1 cellular context compared by ENCODE assay signal in genomic region chr12:52566847-52567291, GRCh38.
TF ChIP-seq lines count a peak whose summit lies in the region.

No MANE protein-coding gene starts in this region.

TF ChIP-seq in WTC11, 78 proteins besides CTCF, POLR2A, EP300 and RAD21 (continued from another document):
- TF ChIP-seq ZNF416 (CRISPR knock-in tag; IDR thresholded peaks at IDR 0.05) (no peak), ZNF423 (CRISPR knock-in tag; IDR thresholded peaks at IDR 0.05) (no peak), ZNF512 (CRISPR knock-in tag; IDR thresholded peaks at IDR 0.05; ENCODE audit: borderline replicate concordance) (no peak), ZMAT4 (CRISPR knock-in tag; IDR thresholded peaks at IDR 0.05) (no peak), ETV6 (CRISPR knock-in tag; IDR thresholded peaks at IDR 0.05) (no peak), STAT6 (CRISPR knock-in tag; conservative IDR thresholded peaks at IDR 0.05; ENCODE audit: low read depth) (no peak), OVOL2 (CRISPR knock-in tag; IDR thresholded peaks at IDR 0.05; ENCODE audit: borderline replicate concordance) (no peak), MAX (CRISPR knock-in tag; IDR thresholded peaks at IDR 0.05) (no peak), PRRX2 (CRISPR knock-in tag; IDR thresholded peaks at IDR 0.05) (no peak), SP1 (CRISPR knock-in tag; conservative IDR thresholded peaks at IDR 0.05) (no peak), ELF4 (CRISPR knock-in tag; IDR thresholded peaks at IDR 0.05; ENCODE audit: low read depth) (no peak), ATF1 (CRISPR knock-in tag; IDR thresholded peaks at IDR 0.05) (no peak), JAZF1 (CRISPR knock-in tag; IDR thresholded peaks at IDR 0.05) (no peak), TEAD4 (CRISPR knock-in tag; IDR thresholded peaks at IDR 0.05) (no peak), FOXK1 (CRISPR knock-in tag; IDR thresholded peaks at IDR 0.05) (no peak), SOX15 (CRISPR knock-in tag; IDR thresholded peaks at IDR 0.05) (no peak)
